ENCODE assay signal across 15 cellular contexts in the genomic region with DNA sequence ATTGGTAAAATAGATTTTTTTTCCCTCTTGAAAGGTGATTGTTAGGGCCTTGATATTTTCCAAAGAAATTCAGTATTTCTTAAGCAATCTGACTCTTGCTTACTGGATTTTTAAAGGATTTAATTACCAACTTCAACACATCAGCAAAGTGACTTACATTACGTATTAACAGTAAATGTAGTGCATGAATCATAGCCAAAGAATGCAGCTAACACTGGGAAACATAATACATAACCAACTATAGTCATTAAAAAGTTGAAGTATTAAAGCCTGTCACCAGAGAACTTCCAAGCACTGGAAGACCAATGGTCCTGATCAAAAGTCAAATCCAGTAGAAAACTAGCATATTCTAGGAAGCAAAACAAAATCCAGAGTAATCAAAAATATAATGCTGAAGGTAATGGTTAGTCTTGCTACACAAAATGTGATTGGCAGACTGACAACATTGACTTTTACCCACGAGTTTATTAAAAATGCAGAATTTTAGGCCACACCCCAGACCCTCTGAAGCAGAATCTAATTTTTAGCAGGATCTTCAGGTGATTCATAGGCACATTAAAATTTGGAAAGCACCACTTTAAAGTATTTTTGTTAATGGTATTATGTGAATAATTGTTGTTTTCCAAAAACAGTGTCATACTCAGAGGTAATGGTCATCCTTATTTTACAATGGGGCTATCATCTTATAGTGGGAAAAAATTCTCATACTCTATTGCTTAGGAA. TPM values are rescaled to one million over a fixed set of nuclear protein-coding genes. Genes with fewer than 3 reads are reported as not detected.
A peak's percentile ranks its signal among the peaks of the same experiment; 100 is the strongest.
DNase-seq lines count a peak whose midpoint lies in the region; ATAC-seq, FAIRE-seq and TF ChIP-seq lines count a peak whose summit lies in the region.
"Had no signal": no experiment of that assay in that cellular context is flagged by ENCODE, and none has a peak within 500 bp of the region (broad histone marks: within the 10 kb centered on the region; RNA-seq: fewer than 3 reads in every experiment).

No MANE protein-coding gene starts in this region.

- H3K36me3 ChIP-seq in fibroblast of lung (ENCODE audit: control insufficient read depth, insufficient read depth, low read length) (no peaks in the 10 kb centered on the region), pancreas (no peaks in the 10 kb centered on the region)

- 38 to 50% methylated on average over 2 of the region's 2 CpGs for WGBS in pancreas, 2 donors

- H4K20me1 ChIP-seq in fibroblast of lung (ENCODE audit: control insufficient read depth, extremely low read depth, insufficient read depth, low read length): no peaks in the 10 kb centered on the region

- H2AFZ ChIP-seq in fibroblast of lung (ENCODE audit: low read length): no peak overlapping the region

- no peak overlapping the region for H3K27ac ChIP-seq in fibroblast of lung (ENCODE audit: insufficient read depth, low read length)
- H3K27ac ChIP-seq in pancreas: peak overlapping the region in 2 of 4 donors; percentile 19 to 34

- H3K79me2 ChIP-seq in fibroblast of lung (ENCODE audit: control insufficient read depth, insufficient read depth, low read length): no peaks in the 10 kb centered on the region

- intact Hi-C loops in pancreas (cut with DNase I): no loop called here

- peak; percentile 72 for FAIRE-seq in pancreas (lab: Jason Lieb, UNC)
- FAIRE-seq: K562 had no signal

- DNase-seq in Daoy (ENCODE audit: low read depth) (peak; percentile 52), RPMI7951 (ENCODE audit: low read depth) (peak; percentile 82), fibroblast of lung (ENCODE audit: low read depth in 2 of 2) (peak; percentile 92 to 93), pancreas (no peak), DMS153 (lab: John Stamatoyannopoulos, UW) (no peak)
- no peak for DNase-seq in stimulated activated naive CD4-positive, alpha-beta T cell treated with Interleukin-2 at 50 U/mL for 16 hours (lab: John Stamatoyannopoulos, UW)
- no peak for DNase-seq in activated CD4-positive, CD25-positive, alpha-beta regulatory T cell treated with anti-CD3 and anti-CD28 coated beads, Interleukin-2, amount 50 U/mL, for 72 hours
- DNase-seq: activated CD4-positive, alpha-beta T cell treated with anti-CD3 and anti-CD28 coated beads, Interleukin-2, amount 10 ng/mL, durations not matched to agents 7 days and 5 days; DMS79 treated with DMSO at 0.1 percent for 48 hours; NCI-H2171 treated with DMSO at 0.1 percent for 48 hours; nephron progenitor cell; stimulated activated naive CD8-positive, alpha-beta T cell treated with anti-CD3 and anti-CD28 coated beads, Interleukin-15, Interleukin-2, amounts not matched to agents 100 U/mL and 50 U/mL, for 24 hours had no signal

- TF ChIP-seq CTCF in fibroblast of lung (conservative IDR thresholded peaks at IDR 0.05 in 1 of 2, IDR thresholded peaks at IDR 0.05 in 1 of 2; ENCODE audit: low read depth in 1 of 2, low read length in 2 of 2) (no peak), pancreas (IDR thresholded peaks at IDR 0.05) (no peak)

- H3K4me2 ChIP-seq in fibroblast of lung (ENCODE audit: extremely low read depth, insufficient read depth, low read length): no peak overlapping the region

- H3K27me3 ChIP-seq in fibroblast of lung (ENCODE audit: control insufficient read depth, insufficient read depth, low read length): no peaks in the 10 kb centered on the region
- H3K27me3 ChIP-seq in pancreas: no peaks in the 10 kb centered on the region

- ATAC-seq in pancreas (peak; percentile 67 to 84 (median 71)), HG03571 (IDR thresholded peaks at IDR 0.05; ENCODE audit: unreplicated experiment) (no peak)
- ATAC-seq: K562; stimulated activated naive CD8-positive, alpha-beta T cell treated with anti-CD3 and anti-CD28 coated beads, Interleukin-15, Interleukin-2, amounts not matched to agents 100 U/mL and 50 U/mL, for 24 hours had no signal

- H3K4me1 ChIP-seq in fibroblast of lung (ENCODE audit: control insufficient read depth, extremely low read depth, insufficient read depth, low read length) (peaks cover 5% of the 10 kb centered on the region), pancreas (no peaks in the 10 kb centered on the region)

- H3K9me3 ChIP-seq in fibroblast of lung (ENCODE audit: control insufficient read depth, insufficient read depth, low read depth, low read length): no peaks in the 10 kb centered on the region
- H3K9me3 ChIP-seq in pancreas: no peaks in the 10 kb centered on the region

- no peak overlapping the region for H3K4me3 ChIP-seq in fibroblast of lung (replicated peaks in 1 of 4; ENCODE audit: control extremely low read depth in 1 of 4, insufficient read depth in 1 of 4, low read depth in 3 of 4, low read length in 4 of 4)
- no peak overlapping the region for H3K4me3 ChIP-seq in pancreas
- H3K4me3 ChIP-seq: K562 had no signal

- H3K9ac ChIP-seq in fibroblast of lung (ENCODE audit: insufficient read depth, low read length): no peak overlapping the region

RNA-seq across cellular contexts. Expression of a gene that starts 31.8 kb away (rescaled TPM):
- 0.06 TPM in 1 of 2 replicates, not detected in the other for total RNA-seq in Daoy (2014; rRNA removed; shearing (Covaris generic))
- total RNA-seq in RPMI7951 (2014; rRNA removed; shearing (Covaris generic)): not detected in 2 replicates
- total RNA-seq in fibroblast of lung (12.6 and 28.1 TPM in 2 replicates), pancreas (1 to 10 TPM; 1.3 to 5.6 (median 4.6) TPM)
- polyA plus RNA-seq in fibroblast of lung (25.1 and 26.4 TPM in 2 replicates), pancreas (1 to 10 TPM; 4.2 to 7.0 TPM)
- 23.0 TPM in 2 replicates for polyA plus RNA-seq in fibroblast of lung (2012)
- 14.7 and 15.2 TPM in 2 replicates for polyA minus RNA-seq in fibroblast of lung (ENCODE audit: low replicate concordance)
- total RNA-seq: activated CD4-positive, alpha-beta T cell treated with anti-CD3 and anti-CD28 coated beads, Interleukin-2, amount 10 ng/mL, durations not matched to agents 7 days and 5 days; SK-MEL-5 had no signal

Comparison
In these comparisons a context has a peak if more than half of its experiments do, and no peak if none do; other contexts are left out.
1. DNase-seq: peak in Daoy (single experiment), RPMI7951 (single experiment) and fibroblast of lung (2 of 2); none in pancreas (0 of 6), stimulated activated naive CD4-positive, alpha-beta T cell treated with Interleukin-2 at 50 U/mL for 16 hours (single experiment), DMS153 (single experiment) and activated CD4-positive, CD25-positive, alpha-beta regulatory T cell treated with anti-CD3 and anti-CD28 coated beads, Interleukin-2, amount 50 U/mL, for 72 hours (single experiment).